Comparison of ENCODE assay signal across 8 cellular contexts in the genomic region with DNA sequence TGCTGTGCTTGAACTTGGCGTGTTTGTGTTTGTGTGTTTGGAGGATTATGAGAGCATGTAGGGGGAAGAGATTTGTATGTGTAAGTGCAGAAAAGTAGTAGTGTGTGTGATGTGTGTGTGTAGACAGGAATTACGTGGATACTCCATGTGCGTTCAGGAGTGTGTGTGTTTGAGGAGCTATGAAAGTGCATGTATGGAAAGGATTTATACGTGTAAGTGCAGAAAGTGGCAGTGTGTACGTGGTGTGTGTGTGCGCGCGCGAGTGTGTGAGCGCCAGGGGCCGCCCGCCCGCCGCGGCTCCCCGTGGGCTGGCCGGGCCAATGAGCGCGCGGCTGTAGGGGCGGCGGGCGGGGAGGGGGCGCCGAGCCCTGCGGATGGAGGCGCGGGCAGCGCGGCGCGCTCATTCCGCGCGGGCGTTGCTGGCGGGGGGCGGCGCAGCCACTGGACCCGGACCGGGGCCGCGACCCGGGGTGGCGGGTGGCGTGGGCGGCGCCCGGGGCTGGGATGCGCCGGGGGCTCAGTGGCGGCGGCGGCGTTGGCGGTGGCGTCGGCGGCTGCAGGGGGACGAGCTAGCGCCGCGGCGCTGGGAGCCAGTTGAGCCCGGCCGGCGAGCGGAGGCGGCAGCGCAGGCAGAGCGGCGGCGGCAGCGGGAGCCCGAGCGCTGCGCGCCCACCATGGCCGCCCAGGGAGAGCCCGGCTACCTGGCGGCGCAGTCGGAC. TPM values are rescaled to one million over a fixed set of nuclear protein-coding genes. Genes with fewer than 3 reads are reported as not detected.
A peak's percentile ranks its signal among the peaks of the same experiment; 100 is the strongest.
DNase-seq lines count a peak whose midpoint lies in the region; TF ChIP-seq lines count a peak whose summit lies in the region.

A gene with protein sequence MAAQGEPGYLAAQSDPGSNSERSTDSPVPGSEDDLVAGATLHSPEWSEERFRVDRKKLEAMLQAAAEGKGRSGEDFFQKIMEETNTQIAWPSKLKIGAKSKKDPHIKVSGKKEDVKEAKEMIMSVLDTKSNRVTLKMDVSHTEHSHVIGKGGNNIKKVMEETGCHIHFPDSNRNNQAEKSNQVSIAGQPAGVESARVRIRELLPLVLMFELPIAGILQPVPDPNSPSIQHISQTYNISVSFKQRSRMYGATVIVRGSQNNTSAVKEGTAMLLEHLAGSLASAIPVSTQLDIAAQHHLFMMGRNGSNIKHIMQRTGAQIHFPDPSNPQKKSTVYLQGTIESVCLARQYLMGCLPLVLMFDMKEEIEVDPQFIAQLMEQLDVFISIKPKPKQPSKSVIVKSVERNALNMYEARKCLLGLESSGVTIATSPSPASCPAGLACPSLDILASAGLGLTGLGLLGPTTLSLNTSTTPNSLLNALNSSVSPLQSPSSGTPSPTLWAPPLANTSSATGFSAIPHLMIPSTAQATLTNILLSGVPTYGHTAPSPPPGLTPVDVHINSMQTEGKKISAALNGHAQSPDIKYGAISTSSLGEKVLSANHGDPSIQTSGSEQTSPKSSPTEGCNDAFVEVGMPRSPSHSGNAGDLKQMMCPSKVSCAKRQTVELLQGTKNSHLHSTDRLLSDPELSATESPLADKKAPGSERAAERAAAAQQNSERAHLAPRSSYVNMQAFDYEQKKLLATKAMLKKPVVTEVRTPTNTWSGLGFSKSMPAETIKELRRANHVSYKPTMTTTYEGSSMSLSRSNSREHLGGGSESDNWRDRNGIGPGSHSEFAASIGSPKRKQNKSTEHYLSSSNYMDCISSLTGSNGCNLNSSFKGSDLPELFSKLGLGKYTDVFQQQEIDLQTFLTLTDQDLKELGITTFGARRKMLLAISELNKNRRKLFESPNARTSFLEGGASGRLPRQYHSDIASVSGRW (plus strand): TSS at position 403 of the 719 bp plus-strand sequence. CDS start 272 bp downstream, at position 675.

- H3K4me1 ChIP-seq in endocrine pancreas (ENCODE audit: control insufficient read depth, insufficient read depth, low read length) (peaks cover 5% of the 10 kb centered on the region), stomach (peaks cover 0 to 30% (median 19%) of the 10 kb centered on the region in 4 donors)

- H3K36me3 ChIP-seq in H7 (replicated peaks; ENCODE audit: control insufficient read depth, insufficient read depth, low read length): no peaks in the 10 kb centered on the region
- no peaks in the 10 kb centered on the region for H3K36me3 ChIP-seq in endocrine pancreas (ENCODE audit: control insufficient read depth, insufficient read depth, low read length)
- no peaks in the 10 kb centered on the region for H3K36me3 ChIP-seq in stomach

- no peak within 1 kb of the TSS for H3K27ac Mint-ChIP-seq in CD14-positive monocyte

- H3K4me3 ChIP-seq in H7 (ENCODE audit: insufficient read depth, low read depth, low read length) (peak within 1 kb of the TSS; percentile 76), endocrine pancreas (ENCODE audit: control insufficient read depth, insufficient read depth, low read length) (peak within 1 kb of the TSS; percentile 81), lower leg skin (ENCODE audit: low read depth, poor library complexity, severe bottlenecking) (peak within 1 kb of the TSS; percentile 37), stomach (peak within 1 kb of the TSS; percentile 64 to 88 (median 66))

- H3K9me3 Mint-ChIP-seq in CD14-positive monocyte: peaks cover 0 to 6% (median 0%) of the 10 kb centered on the region in 7 donors

- no peaks in the 10 kb centered on the region for H3K9me3 ChIP-seq in endocrine pancreas (ENCODE audit: control insufficient read depth, low read length)
- no peaks in the 10 kb centered on the region for H3K9me3 ChIP-seq in stomach

- peak within 1 kb of the TSS; percentile 69 to 85 (median 80) for H3K27ac ChIP-seq in stomach

- WGBS in lower leg skin, 2 donors: 0 to 1% methylated on average over 27 to 62 of the region's 83 CpGs
- 0 to 2% (median 1%) methylated on average over 30 to 83 of the region's 83 CpGs for WGBS in stomach, 5 donors

- intact Hi-C loops in CD14-positive monocyte (cut with micrococcal nuclease) (no loop called here), lower leg skin (cut with DNase I; ENCODE audit: low total_unique reads) (no loop called here), stomach (cut with DNase I; ENCODE audit: low total_unique reads) (no loop called here)

- DNase-seq in CD14-positive monocyte (ENCODE audit: low spot score) (no peak), H7 (peak; percentile 84), SK-MEL-5 (ENCODE audit: low read depth, low spot score) (peak; percentile 48), lower leg skin (ENCODE audit: low spot score in 2 of 2) (peak; percentile 14 to 85), stomach (no peak), middle frontal gyrus (ENCODE audit: extremely low spot score, low spot score) (no peak)
- DNase-seq in NK-92 treated with Interleukin-12 subunit alpha and Interleukin-12 subunit beta, amount 100 ng/mL, for 24 hours (lab: John Stamatoyannopoulos, UW): no peak

- peak within 1 kb of the TSS; percentile 84 to 89 for H3K4me3 Mint-ChIP-seq in CD14-positive monocyte

- no peak for TF ChIP-seq EP300 in stomach (IDR thresholded peaks at IDR 0.05)

- TF ChIP-seq POLR2A in lower leg skin (IDR thresholded peaks at IDR 0.05): no peak
- no peak for TF ChIP-seq POLR2A in stomach (IDR thresholded peaks at IDR 0.05)

- H3K36me3 Mint-ChIP-seq in CD14-positive monocyte: peaks cover 0 to 3% of the 10 kb centered on the region in 2 donors

- TF ChIP-seq CTCF in CD14-positive monocyte (IDR thresholded peaks at IDR 0.05) (no peak), lower leg skin (IDR thresholded peaks at IDR 0.05) (no peak), stomach (IDR thresholded peaks at IDR 0.05) (no peak)

- peaks cover 6 to 17% (median 16%) of the 10 kb centered on the region in 3 donors for H3K27me3 Mint-ChIP-seq in CD14-positive monocyte (ENCODE audit: low read depth in 3 of 3)

- in situ Hi-C loops in SK-MEL-5 (cut with HindIII; ENCODE audit: low pct_unique_long_range_greater_than_20kb, low sequenced_read_pairs): no loop called here

- H3K27me3 ChIP-seq in H7 (ENCODE audit: control insufficient read depth, insufficient read depth, low read length) (peaks cover 30% of the 10 kb centered on the region), endocrine pancreas (ENCODE audit: control insufficient read depth, insufficient read depth, low read length) (no peaks in the 10 kb centered on the region), stomach (peaks cover 0 to 41% (median 21%) of the 10 kb centered on the region in 3 donors)

- H3K4me1 Mint-ChIP-seq in CD14-positive monocyte: peaks cover 23% of the 10 kb centered on the region

- peak within 1 kb of the TSS; percentile 60 for H3K9ac ChIP-seq in endocrine pancreas (ENCODE audit: control insufficient read depth, insufficient read depth, low read length)

RNA-seq across cellular contexts. Expression of the gene that starts here (rescaled TPM):
- polyA plus RNA-seq in CD14-positive monocyte (under 1 TPM; 0.02 to 0.14 TPM), stomach (1 to 10 TPM; 1.6 to 4.9 (median 3.7) TPM)
- total RNA-seq in H7 (2014; rRNA removed; shearing (Covaris generic)): 0.33 and 0.38 TPM in 2 replicates
- total RNA-seq in SK-MEL-5 (2014; rRNA removed; shearing (Covaris generic)): 7.2 and 8.3 TPM in 2 replicates
- 3.2 and 5.3 TPM in 2 replicates for polyA plus RNA-seq in SK-MEL-5 (2015; cell fraction: cytosol; rRNA removed)
- polyA plus RNA-seq in SK-MEL-5 (2015; cell fraction: nucleus; rRNA removed): 4.2 and 5.9 TPM in 2 replicates
- total RNA-seq in lower leg skin (10 to 100 TPM in 1 of 4 donors, 1 to 10 TPM in 3; 5.0 to 11.5 (median 7.1) TPM), stomach (10 to 100 TPM in 1 of 5 donors, 1 to 10 TPM in 3, under 1 TPM in 1; 0.29 to 25.0 (median 6.2) TPM)

Comparison
In these comparisons a context has a peak if more than half of its experiments do, and no peak if none do; other contexts are left out.
1. Peak in DNase-seq and H3K4me3 ChIP-seq in H7; RNA of the gene not detected or under 1 TPM.
2. DNase-seq: peak in SK-MEL-5 (single experiment) and lower leg skin (2 of 2); none in CD14-positive monocyte (single experiment), stomach (single experiment), middle frontal gyrus (single experiment) and NK-92 treated with Interleukin-12 subunit alpha and Interleukin-12 subunit beta, amount 100 ng/mL, for 24 hours (single experiment).
3. Peak in every context shown above with its lines, with median percentiles within 50 percentile points of each other: H3K4me3 ChIP-seq.